22 cellular contexts compared by ENCODE assay signal in the genomic region with DNA sequence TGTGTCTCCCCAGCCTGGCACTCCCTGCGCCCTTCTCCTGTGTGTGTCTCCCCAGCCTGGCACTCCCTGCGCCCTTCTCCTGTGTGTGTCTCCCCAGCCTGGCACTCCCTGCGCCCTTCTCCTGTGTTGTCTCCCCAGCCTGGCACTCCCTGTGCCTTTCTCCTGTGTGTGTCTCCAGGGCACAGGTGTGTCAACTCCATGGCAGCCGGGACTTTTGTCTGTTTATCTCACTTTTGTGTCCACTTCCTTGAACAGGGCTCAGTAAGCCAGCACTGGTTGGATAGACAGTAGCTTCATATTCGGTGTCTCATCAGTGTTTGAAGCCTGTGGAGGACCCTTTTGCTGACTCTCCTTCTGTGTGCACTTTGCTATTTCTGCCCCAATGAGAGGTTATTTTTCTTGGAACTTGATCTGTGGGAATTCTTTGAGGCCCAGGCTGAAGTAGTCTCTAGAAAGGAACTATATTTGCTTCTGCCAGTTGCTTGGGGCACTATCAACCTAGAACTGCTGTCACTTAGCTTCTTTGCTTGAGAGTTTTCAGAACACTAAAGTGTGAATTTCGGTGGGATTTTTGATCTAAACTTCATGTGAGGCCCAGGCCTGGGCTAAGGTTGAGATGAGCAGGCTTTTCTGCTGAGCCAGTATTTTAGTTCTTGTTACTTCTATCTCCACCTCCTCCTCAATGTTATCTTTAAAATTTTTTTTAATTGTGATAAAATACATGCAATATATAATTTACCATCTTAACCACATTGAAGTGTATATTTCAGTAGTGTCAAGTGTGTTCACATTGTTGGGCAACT. TPM values are rescaled to one million over a fixed set of nuclear protein-coding genes. Genes with fewer than 3 reads are reported as not detected.
DNase-seq lines count a peak whose midpoint lies in the region; ATAC-seq, FAIRE-seq and TF ChIP-seq lines count a peak whose summit lies in the region.
"Had no signal": no experiment of that assay in that cellular context is flagged by ENCODE, and none has a peak within 500 bp of the region (broad histone marks: within the 10 kb centered on the region; RNA-seq: fewer than 3 reads in every experiment).

No MANE protein-coding gene starts in this region.

- DNase-seq in MCF 10A (ENCODE audit: unreplicated experiment) = no peak
- DNase-seq in mammary epithelial cell = no peak
- peak; percentile 20 for DNase-seq in bronchial epithelial cell (ENCODE audit: low read depth)
- peak in 2 of 3 donors; percentile 71 to 76 for DNase-seq in mucosa of descending colon
- peak; percentile 59 for DNase-seq in stomach
- no peak for DNase-seq in HuH-7 (ENCODE audit: low spot score)
- no peak for DNase-seq in NCI-H2107 treated with DMSO at 0.1 percent for 48 hours (lab: John Stamatoyannopoulos, UW; ENCODE audit: unreplicated experiment)
- no peak for DNase-seq in GM23248
- DNase-seq: activated CD4-positive, CD25-positive, alpha-beta regulatory T cell; activated naive CD8-positive, alpha-beta T cell treated with anti-CD3 and anti-CD28 coated beads, Interleukin-2, amount 50 U/mL, for 24 hours; CD4-positive, alpha-beta T cell; cerebellar nuclear complex; endodermal cell; hypothalamus; kidney; MM.1S; NCI-H187 treated with DMSO at 0.1 percent for 48 hours; NCI-H524; SJCRH30; T-helper 2 cell had no signal

- H3K4me2 ChIP-seq in mammary epithelial cell (ENCODE audit: insufficient read depth, low read depth, low read length) = no peak overlapping the region
- H3K4me2 ChIP-seq in GM23248 (ENCODE audit: unreplicated experiment) = no peak overlapping the region

- dilution Hi-C loops in mammary epithelial cell (cut with HindIII; ENCODE audit: low sequenced_read_pairs) = no loop called here

- 75% methylated on average over 4 of the region's 6 CpGs for whole genome bisulfite sequencing in mammary epithelial cell (ENCODE audit: low coverage, missing lambda C conversion rate)
- WGBS in stomach, 5 donors = 36 to 57% (median 45%) methylated on average over 4 to 6 of the region's 6 CpGs
- WGBS in GM23248 (ENCODE audit: low coverage in 1 of 2, low lambda C conversion rate in 2 of 2, missing lambda C conversion rate in 2 of 2), 2 experiments = 93 to 96% methylated on average over 5 to 6 of the region's 6 CpGs

- H3K27me3 ChIP-seq in mammary epithelial cell (ENCODE audit: insufficient read depth, low read length) (no peaks in the 10 kb centered on the region), bronchial epithelial cell (ENCODE audit: control insufficient read depth, insufficient read depth, low read length) (no peaks in the 10 kb centered on the region), stomach (no peaks in the 10 kb centered on the region), GM23248 (replicated peaks; ENCODE audit: insufficient read depth) (no peaks in the 10 kb centered on the region)
- H3K27me3 ChIP-seq: SJCRH30 had no signal

- ATAC-seq in mucosa of descending colon = peak; percentile 95
- ATAC-seq: activated naive CD8-positive, alpha-beta T cell treated with anti-CD3 and anti-CD28 coated beads, Interleukin-2, amount 50 U/mL, for 24 hours; activated T-helper 17 cell treated with anti-CD3 and anti-CD28 coated beads, Interleukin-2, amount 50 U/mL, for 72 hours; sciatic nerve had no signal

- no peaks in the 10 kb centered on the region for H4K20me1 ChIP-seq in mammary epithelial cell (ENCODE audit: insufficient read depth, low read length)
- H4K20me1 ChIP-seq in GM23248 (ENCODE audit: insufficient read depth) = no peaks in the 10 kb centered on the region

- TF ChIP-seq POLR2A in stomach (IDR thresholded peaks at IDR 0.05) = no peak

- H3K27ac ChIP-seq in mammary epithelial cell (ENCODE audit: insufficient read depth, low read depth, low read length) = no peak overlapping the region
- peak overlapping the region in 3 of 5 donors; percentile 16 to 64 (median 31) for H3K27ac ChIP-seq in stomach
- H3K27ac ChIP-seq in GM23248 = no peak overlapping the region
- H3K27ac ChIP-seq: SJCRH30 had no signal

- POLR2A ChIA-PET in MCF 10A (lab: Yijun Ruan, JAX) = interaction anchor here (0.7 to 0.9 kb wide), 3 partner anchors 9 to 23 kb away, joined by 3 to 5 read pairs (median 4); no protein-coding TSS in a partner anchor

- H3K9ac ChIP-seq in mammary epithelial cell (ENCODE audit: insufficient read depth, low read length) = no peak overlapping the region
- no peak overlapping the region for H3K9ac ChIP-seq in GM23248

- H3K36me3 ChIP-seq in mammary epithelial cell (ENCODE audit: insufficient read depth, low read length) (no peaks in the 10 kb centered on the region), bronchial epithelial cell (ENCODE audit: control insufficient read depth, insufficient read depth, low read length) (no peaks in the 10 kb centered on the region), mucosa of descending colon (ENCODE audit: low read depth) (no peaks in the 10 kb centered on the region), stomach (no peaks in the 10 kb centered on the region), GM23248 (ENCODE audit: low read depth) (no peaks in the 10 kb centered on the region)
- H3K36me3 ChIP-seq: SJCRH30 had no signal

- H3K4me1 Mint-ChIP-seq in MCF 10A (ENCODE audit: insufficient read depth, unreplicated experiment) = peaks cover 8% of the 10 kb centered on the region
- H3K4me1 Mint-ChIP-seq: activated T-helper 17 cell treated with anti-CD3 and anti-CD28 coated beads, Interleukin-2, amount 50 U/mL, for 72 hours had no signal

- H3K4me1 ChIP-seq in mammary epithelial cell (ENCODE audit: insufficient read depth, low read length) (peaks cover 12% of the 10 kb centered on the region), mucosa of descending colon (ENCODE audit: low read depth) (peaks cover 5% of the 10 kb centered on the region), stomach (peaks cover 0 to 12% (median 6%) of the 10 kb centered on the region in 4 donors), GM23248 (ENCODE audit: insufficient read depth) (peaks cover 15% of the 10 kb centered on the region)

- H3K4me3 ChIP-seq in mammary epithelial cell (replicated peaks in 1 of 3; ENCODE audit: insufficient read depth in 1 of 3, low read depth in 2 of 3, low read length in 3 of 3) (no peak overlapping the region), bronchial epithelial cell (ENCODE audit: low read depth, low read length) (no peak overlapping the region), mucosa of descending colon (no peak overlapping the region), stomach (no peak overlapping the region), GM23248 (no peak overlapping the region)
- H3K4me3 ChIP-seq: SJCRH30 had no signal

- peak overlapping the region; percentile 65 for H3K27ac Mint-ChIP-seq in MCF 10A (ENCODE audit: low read depth, unreplicated experiment)
- H3K27ac Mint-ChIP-seq: activated naive CD8-positive, alpha-beta T cell treated with anti-CD3 and anti-CD28 coated beads, Interleukin-2, amount 50 U/mL, for 24 hours; activated T-helper 17 cell treated with anti-CD3 and anti-CD28 coated beads, Interleukin-2, amount 50 U/mL, for 72 hours; CD4-positive, alpha-beta T cell; endodermal cell had no signal

- H2AFZ ChIP-seq in mammary epithelial cell (ENCODE audit: low read depth, low read length) (no peak overlapping the region), GM23248 (no peak overlapping the region)

- in situ Hi-C loops in mammary epithelial cell (cut with MboI; ENCODE audit: low sequenced_read_pairs in 2 of 2) = no loop called here
- in situ Hi-C loops in GM23248 (cut with MboI) = no loop called here

- FAIRE-seq in bronchial epithelial cell (lab: Jason Lieb, UNC) = no peak
- FAIRE-seq: kidney had no signal

- TF ChIP-seq EP300 in stomach (IDR thresholded peaks at IDR 0.05) = no peak

- H3F3A ChIP-seq in GM23248 (ENCODE audit: insufficient read depth) = no peaks in the 10 kb centered on the region

- intact Hi-C loops in MCF 10A (cut with micrococcal nuclease) = no loop called here
- intact Hi-C loops in mammary epithelial cell (cut with micrococcal nuclease) = no loop called here
- intact Hi-C loops in mucosa of descending colon (cut with DNase I, micrococcal nuclease) = no loop called here
- intact Hi-C loops in stomach (cut with DNase I; ENCODE audit: low total_unique reads) = no loop called here

- H3K4me3 Mint-ChIP-seq in MCF 10A (ENCODE audit: unreplicated experiment) = peak overlapping the region; percentile 17
- H3K4me3 Mint-ChIP-seq: activated naive CD8-positive, alpha-beta T cell treated with anti-CD3 and anti-CD28 coated beads, Interleukin-2, amount 50 U/mL, for 24 hours; activated T-helper 17 cell treated with anti-CD3 and anti-CD28 coated beads, Interleukin-2, amount 50 U/mL, for 72 hours; CD4-positive, alpha-beta T cell; endodermal cell had no signal

- no peaks in the 10 kb centered on the region for H3K79me2 ChIP-seq in mammary epithelial cell (ENCODE audit: insufficient read depth, low read length)
- H3K79me2 ChIP-seq in GM23248 (ENCODE audit: insufficient read depth) = no peaks in the 10 kb centered on the region

- H3K36me3 Mint-ChIP-seq in MCF 10A (ENCODE audit: insufficient read depth, unreplicated experiment) = peaks cover 5% of the 10 kb centered on the region

- no TSS peak for BruUV-seq in MCF 10A (replicated peaks; lab: Mats Ljungman, UMichigan)
- no TSS peak for BruUV-seq in mammary epithelial cell (replicated peaks; lab: Mats Ljungman, UMichigan)

- TF ChIP-seq CTCF in MCF 10A (IDR thresholded peaks at IDR 0.05; ENCODE audit: unreplicated experiment) = no peak
- no peak for TF ChIP-seq CTCF in mammary epithelial cell (conservative IDR thresholded peaks at IDR 0.05 in 1 of 2, IDR thresholded peaks at IDR 0.05 in 1 of 2; ENCODE audit: extremely low read depth in 1 of 2, insufficient read depth in 1 of 2, low read depth in 1 of 2, low read length in 2 of 2)
- TF ChIP-seq CTCF in bronchial epithelial cell (IDR thresholded peaks at IDR 0.05; ENCODE audit: insufficient read depth, low read length, severe bottlenecking) = no peak
- no peak for TF ChIP-seq CTCF in mucosa of descending colon (IDR thresholded peaks at IDR 0.05)
- TF ChIP-seq CTCF in stomach (IDR thresholded peaks at IDR 0.05) = no peak

- H3K27me3 Mint-ChIP-seq in MCF 10A (ENCODE audit: insufficient read depth, unreplicated experiment) = no peaks in the 10 kb centered on the region
- H3K27me3 Mint-ChIP-seq: activated naive CD8-positive, alpha-beta T cell treated with anti-CD3 and anti-CD28 coated beads, Interleukin-2, amount 50 U/mL, for 24 hours; activated T-helper 17 cell treated with anti-CD3 and anti-CD28 coated beads, Interleukin-2, amount 50 U/mL, for 72 hours; CD4-positive, alpha-beta T cell had no signal

- no peaks in the 10 kb centered on the region for H3K9me2 ChIP-seq in GM23248 (ENCODE audit: insufficient read depth)

- H3K9me3 Mint-ChIP-seq in MCF 10A (ENCODE audit: unreplicated experiment) = peaks cover 13% of the 10 kb centered on the region

- CTCF ChIA-PET in MCF 10A (lab: Yijun Ruan, JAX) = interaction anchor here (0.6 kb wide), 1 partner anchor 47 kb away, joined by 3 read pairs; no protein-coding TSS in a partner anchor
- CTCF ChIA-PET in mammary epithelial cell (lab: Charles Lee; ENCODE audit: low non-redundant PET) = no interaction called here

- H3K9me3 ChIP-seq in mammary epithelial cell (replicated peaks; ENCODE audit: insufficient read depth, low read length) = no peaks in the 10 kb centered on the region
- no peaks in the 10 kb centered on the region for H3K9me3 ChIP-seq in mucosa of descending colon
- H3K9me3 ChIP-seq in stomach = peaks cover 0 to 10% (median 0%) of the 10 kb centered on the region in 4 donors
- H3K9me3 ChIP-seq in GM23248 (ENCODE audit: low read depth) = no peaks in the 10 kb centered on the region

RNA-seq across cellular contexts. Expression of a gene that starts 8.3 kb away (rescaled TPM):
- total RNA-seq in MCF 10A (2022) = 104 and 113 TPM in 2 replicates
- 10 to 100 TPM; 26.8 to 49.5 TPM for total RNA-seq in mammary epithelial cell
- polyA plus RNA-seq in mammary epithelial cell = 31.6 TPM
- polyA minus RNA-seq in mammary epithelial cell = 109 TPM
- 41.9 and 70.2 TPM in 2 replicates for total RNA-seq in bronchial epithelial cell
- 10 to 100 TPM; 23.5 to 41.7 (median 24.6) TPM for total RNA-seq in mucosa of descending colon
- 10 to 100 TPM; 10.7 to 36.8 (median 20.6) TPM for total RNA-seq in stomach
- polyA plus RNA-seq in stomach = 10 to 100 TPM; 15.4 to 20.6 (median 16.5) TPM
- 35.5 and 38.4 TPM in 2 replicates for total RNA-seq in GM23248 (2014; rRNA removed; shearing (Covaris generic))
- polyA plus RNA-seq in GM23248 (2016; fragmentation: Nextera tagmentation; extraction: Ambion mirVana) = 31.5 and 35.3 TPM in 2 replicates

Comparison
In these comparisons a context has a peak if more than half of its experiments do, and no peak if none do; other contexts are left out.
1. DNase-seq: peak in bronchial epithelial cell (single experiment), mucosa of descending colon (2 of 3) and stomach (single experiment); none in MCF 10A (single experiment), mammary epithelial cell (single experiment), HuH-7 (single experiment), NCI-H2107 treated with DMSO at 0.1 percent for 48 hours (single experiment) and GM23248 (single experiment).
2. H3K27ac ChIP-seq: peak in stomach (3 of 5); none in mammary epithelial cell (single experiment) and GM23248 (single experiment).